19 cellular contexts compared by ENCODE assay signal in genomic region chr3:32847520-32847919, GRCh38. TPM values are rescaled to one million over a fixed set of nuclear protein-coding genes. Genes with fewer than 3 reads are reported as not detected.
DNase-seq lines count a peak whose midpoint lies in the region; ATAC-seq and TF ChIP-seq lines count a peak whose summit lies in the region.
"Had no signal": no experiment of that assay in that cellular context is flagged by ENCODE, and none has a peak within 500 bp of the region (broad histone marks: within the 10 kb centered on the region; RNA-seq: fewer than 3 reads in every experiment).

No MANE protein-coding gene starts in this region.

- H3K27me3 ChIP-seq in right cardiac atrium (ENCODE audit: control insufficient read depth, insufficient read depth), result no peaks in the 10 kb centered on the region
- H3K27me3 ChIP-seq: BLaER1 treated with 17β-estradiol and CSF1 and Interleukin-3, amounts not matched to agents 10 nM and 100 nM had no signal

- intact Hi-C loops in Right ventricle myocardium superior (cut with DNase I), result no loop called here
- intact Hi-C loops in cardiac septum (cut with DNase I), result no loop called here
- intact Hi-C loops in right cardiac atrium (cut with DNase I), result no loop called here

- peak overlapping the region; percentile 81 for H3K27ac Mint-ChIP-seq in progenitor cell of endocrine pancreas

- peak overlapping the region; percentile 71 for H3K27ac ChIP-seq in VCaP
- H3K27ac ChIP-seq in right cardiac atrium (ENCODE audit: low read length), result no peak overlapping the region
- H3K27ac ChIP-seq: BLaER1 treated with 17β-estradiol and CSF1 and Interleukin-3, amounts not matched to agents 10 nM and 100 nM; RWPE1 had no signal

- no peak overlapping the region for H3K4me3 Mint-ChIP-seq in progenitor cell of endocrine pancreas (ENCODE audit: low read depth)

- H3K4me1 ChIP-seq in right cardiac atrium (ENCODE audit: control insufficient read depth, insufficient read depth, low read length), result peaks cover 2% of the 10 kb centered on the region

- H3K9me3 Mint-ChIP-seq in progenitor cell of endocrine pancreas (ENCODE audit: low read depth), result no peaks in the 10 kb centered on the region

- 47% methylated on average over 1 of the region's 1 CpG for WGBS in right cardiac atrium

- TF ChIP-seq CTCF in VCaP (conservative IDR thresholded peaks at IDR 0.05), result no peak
- TF ChIP-seq CTCF in progenitor cell of endocrine pancreas (IDR thresholded peaks at IDR 0.05; ENCODE audit: unreplicated experiment), result no peak
- no peak for TF ChIP-seq CTCF in omental fat pad (IDR thresholded peaks at IDR 0.05)

- peaks cover 2% of the 10 kb centered on the region for H3K36me3 Mint-ChIP-seq in progenitor cell of endocrine pancreas (ENCODE audit: insufficient read depth)

- peaks cover 73% of the 10 kb centered on the region for H3K4me1 Mint-ChIP-seq in progenitor cell of endocrine pancreas (ENCODE audit: low read depth)

- ATAC-seq in Right ventricle myocardium superior (ENCODE audit: poor library complexity) (peak; percentile 92), right cardiac atrium (peak; percentile 59 to 67), omental fat pad (ENCODE audit: low FRiP score) (no peak), GM19463 (IDR thresholded peaks at IDR 0.05; ENCODE audit: unreplicated experiment) (no peak)

- no peaks in the 10 kb centered on the region for H3K9me3 ChIP-seq in right cardiac atrium (ENCODE audit: control insufficient read depth, low read length)
- H3K9me3 ChIP-seq: BLaER1 treated with 17β-estradiol and CSF1 and Interleukin-3, amounts not matched to agents 10 nM and 100 nM had no signal

- no peak overlapping the region for H3K4me3 ChIP-seq in right cardiac atrium (ENCODE audit: low read length)
- H3K4me3 ChIP-seq: BLaER1 treated with 17β-estradiol and CSF1 and Interleukin-3, amounts not matched to agents 10 nM and 100 nM had no signal

- DNase-seq in Right ventricle myocardium superior (no peak), cardiac septum (ENCODE audit: low spot score) (no peak), right cardiac atrium (no peak), progenitor cell of endocrine pancreas (ENCODE audit: low spot score, unreplicated experiment) (no peak), omental fat pad (ENCODE audit: low spot score) (no peak), nucleus accumbens (lab: John Stamatoyannopoulos, UW) (no peak)
- DNase-seq: 8988T, H7, MV-4-11, NCI-H1436, NCI-H2081, NCI-H2227 treated with DMSO at 0.1 percent for 48 hours, NCI-H526 treated with DMSO at 0.1 percent for 48 hours had no signal

- no peaks in the 10 kb centered on the region for H3K27me3 Mint-ChIP-seq in progenitor cell of endocrine pancreas

RNA-seq across cellular contexts. Expression of gene TRIM71, which starts 29.7 kb away (rescaled TPM):
- total RNA-seq in Right ventricle myocardium superior, result not detected
- total RNA-seq in cardiac septum, result not detected
- not detected for total RNA-seq in right cardiac atrium
- not detected for polyA plus RNA-seq in right cardiac atrium
- total RNA-seq in progenitor cell of endocrine pancreas, result 61.3 and 61.6 TPM in 2 replicates
- under 1 TPM in 3 of 4 donors, not detected in 1; 0.13 to 0.84 (median 0.36) TPM for total RNA-seq in omental fat pad
- total RNA-seq: LHCN-M2, OCI-LY7 had no signal

Comparison
In these comparisons a context has a peak if more than half of its experiments do, and no peak if none do; other contexts are left out.
1. ATAC-seq: peak in Right ventricle myocardium superior (single experiment) and right cardiac atrium (2 of 2); none in omental fat pad (single experiment) and GM19463 (single experiment).
2. RNA of gene TRIM71, which starts 29.7 kb away (total RNA-seq): 61.3 to 61.6 TPM in progenitor cell of endocrine pancreas; 0.13 to 0.84 TPM in omental fat pad, not detected in cardiac septum (single experiment), not detected in Right ventricle myocardium superior (single experiment) and not detected in right cardiac atrium; every median in the first group is over 10 times any median in the second.